In the genomic region with DNA sequence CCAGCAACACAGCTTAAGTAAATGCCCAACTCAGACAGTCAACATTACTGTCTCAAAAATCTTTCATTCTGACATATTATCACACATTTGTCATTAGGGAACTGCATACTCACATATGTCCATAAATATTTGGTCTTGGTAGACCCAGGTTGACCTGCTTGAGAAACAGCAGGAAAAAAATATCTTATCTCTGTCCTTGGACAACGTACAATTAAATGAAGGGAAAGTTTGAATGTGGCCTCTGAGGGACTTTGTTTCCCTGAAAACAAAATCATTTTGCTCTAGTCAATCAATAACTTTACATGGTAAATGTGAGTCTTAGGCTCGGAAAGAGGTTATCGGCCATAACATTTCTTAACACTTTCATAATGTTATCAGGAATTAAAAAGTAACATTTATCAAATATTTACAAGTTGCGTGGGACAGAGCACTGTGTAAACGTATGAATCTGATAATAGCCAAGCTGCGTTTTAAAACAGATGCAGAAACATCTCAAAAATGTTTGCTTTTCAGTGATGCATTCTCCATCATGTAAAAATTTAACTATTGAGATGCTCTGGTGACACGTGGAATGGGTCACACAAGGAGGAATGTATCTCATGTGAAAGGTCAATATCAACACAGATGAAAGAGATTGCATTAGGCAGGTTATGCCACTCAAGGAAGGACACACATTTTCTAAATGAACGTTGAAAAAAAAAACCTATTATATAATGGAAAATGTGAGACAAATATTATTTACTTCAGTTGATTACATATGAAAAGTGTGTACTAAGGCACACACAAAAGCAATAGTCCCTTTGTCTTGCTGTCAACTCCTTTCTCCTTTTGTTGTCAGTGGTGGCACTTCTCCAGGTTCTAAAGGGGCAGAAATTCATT, we compare ENCODE assay signal across 16 cellular contexts.
"Had no signal": no experiment of that assay in that cellular context is flagged by ENCODE, and none has a peak within 500 bp of the region (broad histone marks: within the 10 kb centered on the region; RNA-seq: fewer than 3 reads in every experiment).

No MANE protein-coding gene starts in this region.

- H3K4me3 Mint-ChIP-seq: activated CD4-positive, alpha-beta memory T cell treated with anti-CD3 and anti-CD28 coated beads for 36 hours; brain; natural killer cell treated with Interleukin-12 subunit alpha and Interleukin-12 subunit beta and Interleukin-15 and Interleukin-18, amount 100 ng/mL, for 72 hours; stimulated activated naive CD8-positive, alpha-beta T cell treated with anti-CD3 and anti-CD28 coated beads, Interleukin-15, Interleukin-2, amounts not matched to agents 100 ng/mL and 50 ng/mL, for 24 hours; T-helper 1 cell treated with Interleukin-12 subunit alpha and Interleukin-12 subunit beta and Interleukin-4 antibody, amounts not matched to agents 30 μg/mL and 1 μg/mL, for 36 hours had no signal

- DNase-seq: activated CD4-positive, alpha-beta memory T cell treated with anti-CD3 and anti-CD28 coated beads for 36 hours; activated CD4-positive, alpha-beta T cell treated with anti-CD3 and anti-CD28 coated beads for 48 hours; activated naive CD4-positive, alpha-beta T cell treated with Interleukin-2 at 50 U/mL for 16 hours; activated T-cell treated with anti-CD3 and anti-CD28 coated beads, Interleukin-2, amount 50 U/mL, for 48 hours; anterior cingulate cortex; heart right ventricle; left lung; midbrain; right cardiac atrium; stimulated activated CD4-positive, alpha-beta T cell treated with anti-CD3 and anti-CD28 coated beads, Interleukin-1b, Interleukin-23, amount 100 ng/mL, for 48 hours; substantia nigra; thyroid gland had no signal

- H3K4me3 ChIP-seq: heart right ventricle, left lung, thyroid gland had no signal

- H3K4me1 Mint-ChIP-seq: brain had no signal

- H3K27ac ChIP-seq: heart right ventricle, left lung, thyroid gland had no signal

- H3K27ac Mint-ChIP-seq: activated CD4-positive, alpha-beta memory T cell treated with anti-CD3 and anti-CD28 coated beads for 36 hours; brain; natural killer cell treated with Interleukin-12 subunit alpha and Interleukin-12 subunit beta and Interleukin-15 and Interleukin-18, amount 100 ng/mL, for 72 hours; stimulated activated naive CD8-positive, alpha-beta T cell treated with anti-CD3 and anti-CD28 coated beads, Interleukin-15, Interleukin-2, amounts not matched to agents 100 ng/mL and 50 ng/mL, for 24 hours; T-helper 1 cell treated with Interleukin-12 subunit alpha and Interleukin-12 subunit beta and Interleukin-4 antibody, amounts not matched to agents 30 μg/mL and 1 μg/mL, for 36 hours had no signal

- H3K27me3 ChIP-seq: left lung, thyroid gland had no signal

- H3K36me3 Mint-ChIP-seq: activated CD4-positive, alpha-beta memory T cell treated with anti-CD3 and anti-CD28 coated beads for 36 hours; brain; natural killer cell treated with Interleukin-12 subunit alpha and Interleukin-12 subunit beta and Interleukin-15 and Interleukin-18, amount 100 ng/mL, for 72 hours had no signal

- H3K4me1 ChIP-seq: heart right ventricle, left lung, thyroid gland had no signal

- H3K27me3 Mint-ChIP-seq: activated CD4-positive, alpha-beta memory T cell treated with anti-CD3 and anti-CD28 coated beads for 36 hours; natural killer cell treated with Interleukin-12 subunit alpha and Interleukin-12 subunit beta and Interleukin-15 and Interleukin-18, amount 100 ng/mL, for 72 hours had no signal

- ATAC-seq: heart right ventricle; left lung; natural killer cell treated with Interleukin-12 subunit alpha and Interleukin-12 subunit beta and Interleukin-15 and Interleukin-18, amount 100 ng/mL, for 72 hours; right cardiac atrium had no signal

- H3K9me3 Mint-ChIP-seq: activated CD4-positive, alpha-beta memory T cell treated with anti-CD3 and anti-CD28 coated beads for 36 hours; brain; stimulated activated naive CD8-positive, alpha-beta T cell treated with anti-CD3 and anti-CD28 coated beads, Interleukin-15, Interleukin-2, amounts not matched to agents 100 ng/mL and 50 ng/mL, for 24 hours; T-helper 1 cell treated with Interleukin-12 subunit alpha and Interleukin-12 subunit beta and Interleukin-4 antibody, amounts not matched to agents 30 μg/mL and 1 μg/mL, for 36 hours had no signal

- H3K9me3 ChIP-seq: heart right ventricle, left lung, thyroid gland had no signal

- H3K36me3 ChIP-seq: heart right ventricle, left lung, thyroid gland had no signal
